ENCODE assay signal across 9 cellular contexts in genomic region chr1:178341218-178341956, GRCh38.
DNase-seq lines count a peak whose midpoint lies in the region; FAIRE-seq and TF ChIP-seq lines count a peak whose summit lies in the region.
"Had no signal": no experiment of that assay in that cellular context is flagged by ENCODE, and none has a peak within 500 bp of the region (broad histone marks: within the 10 kb centered on the region; RNA-seq: fewer than 3 reads in every experiment).

No MANE protein-coding gene starts in this region.

- peak overlapping the region; percentile 47 for H3K9ac ChIP-seq in neural cell (ENCODE audit: low read length)

- no peaks in the 10 kb centered on the region for H4K20me1 ChIP-seq in neural cell (ENCODE audit: insufficient read depth)

- peak overlapping the region; percentile 59 for H3K4me2 ChIP-seq in neural cell (ENCODE audit: low read length)

- no peaks in the 10 kb centered on the region for H3K9me3 ChIP-seq in neural cell (ENCODE audit: low read length)

- no peaks in the 10 kb centered on the region for H3F3A ChIP-seq in neural cell (ENCODE audit: insufficient read depth, low read length, poor library complexity, severe bottlenecking)

- no peak overlapping the region for H2AFZ ChIP-seq in neural cell (ENCODE audit: low read depth, low read length)

- peak; percentile 72 for DNase-seq in AG09319 (ENCODE audit: extremely low read depth, low read depth)
- peak; percentile 67 for DNase-seq in RCC 7860 (ENCODE audit: low spot score)
- DNase-seq in fibroblast of mammary gland (ENCODE audit: low read depth) = peak; percentile 76
- no peak for DNase-seq in activated T-cell treated with anti-CD3 and anti-CD28 coated beads for 4 hours
- no peak for DNase-seq in activated CD4-positive, CD25-positive, alpha-beta regulatory T cell (lab: John Stamatoyannopoulos, UW)
- DNase-seq in Kasumi-1 (lab: John Stamatoyannopoulos, UW) = no peak
- no peak for DNase-seq in NCI-H2029 (lab: John Stamatoyannopoulos, UW)
- DNase-seq: DMS53 had no signal

- H3K9me2 ChIP-seq in neural cell (ENCODE audit: insufficient read depth, low read length) = no peaks in the 10 kb centered on the region

- TF ChIP-seq RAD21 in neural cell (conservative IDR thresholded peaks at IDR 0.05) = no peak

- H3K4me3 ChIP-seq in fibroblast of mammary gland (ENCODE audit: control insufficient read depth, low read depth, low read length) (no peak overlapping the region), neural cell (ENCODE audit: low read length) (peak overlapping the region; percentile 58)

- H3K27ac ChIP-seq in neural cell (ENCODE audit: low read length) = peak overlapping the region; percentile 31

- TF ChIP-seq CTCF in AG09319 (IDR thresholded peaks at IDR 0.05; ENCODE audit: low read depth, low read length) (no peak), fibroblast of mammary gland (conservative IDR thresholded peaks at IDR 0.05; ENCODE audit: control insufficient read depth, insufficient read depth, low read depth, low read length) (no peak), neural cell (IDR thresholded peaks at IDR 0.05; ENCODE audit: poor library complexity, severe bottlenecking) (no peak)

- peaks cover 19% of the 10 kb centered on the region for H3K79me2 ChIP-seq in neural cell (replicated peaks; ENCODE audit: insufficient read depth, low read length)

- peak; percentile 63 for FAIRE-seq in RCC 7860 (lab: Jason Lieb, UNC)

- no peaks in the 10 kb centered on the region for H3K36me3 ChIP-seq in neural cell (ENCODE audit: insufficient read depth, low read length)

- TF ChIP-seq EP300 in neural cell (conservative IDR thresholded peaks at IDR 0.05; ENCODE audit: poor library complexity, severe bottlenecking) = no peak

- no peaks in the 10 kb centered on the region for H3K27me3 ChIP-seq in neural cell (ENCODE audit: insufficient read depth, low read depth, low read length)

TF ChIP-seq in neural cell, 6 proteins besides CTCF, POLR2A, EP300 and RAD21:
- TF ChIP-seq POLR2AphosphoS5 (IDR thresholded peaks at IDR 0.05) (no peak), SMC3 (conservative IDR thresholded peaks at IDR 0.05; ENCODE audit: poor library complexity) (no peak), MXI1 (conservative IDR thresholded peaks at IDR 0.05; ENCODE audit: poor library complexity, severe bottlenecking) (no peak), TAF1 (IDR thresholded peaks at IDR 0.05; ENCODE audit: low read depth) (no peak), EZH2 (IDR thresholded peaks at IDR 0.05; ENCODE audit: borderline replicate concordance, insufficient read depth, low read length, poor library complexity, severe bottlenecking) (no peak), REST (IDR thresholded peaks at IDR 0.05; ENCODE audit: borderline replicate concordance) (no peak)
TF ChIP-seq in neural cell: peak in this region for 0.

Comparison
In these comparisons a context has a peak if more than half of its experiments do, and no peak if none do; other contexts are left out.
1. DNase-seq: peak in AG09319 (single experiment), RCC 7860 (single experiment) and fibroblast of mammary gland (single experiment); none in activated T-cell treated with anti-CD3 and anti-CD28 coated beads for 4 hours (single experiment), activated CD4-positive, CD25-positive, alpha-beta regulatory T cell (0 of 4), Kasumi-1 (0 of 2) and NCI-H2029 (single experiment).